ENCODE assay signal across 8 cellular contexts in the genomic region with DNA sequence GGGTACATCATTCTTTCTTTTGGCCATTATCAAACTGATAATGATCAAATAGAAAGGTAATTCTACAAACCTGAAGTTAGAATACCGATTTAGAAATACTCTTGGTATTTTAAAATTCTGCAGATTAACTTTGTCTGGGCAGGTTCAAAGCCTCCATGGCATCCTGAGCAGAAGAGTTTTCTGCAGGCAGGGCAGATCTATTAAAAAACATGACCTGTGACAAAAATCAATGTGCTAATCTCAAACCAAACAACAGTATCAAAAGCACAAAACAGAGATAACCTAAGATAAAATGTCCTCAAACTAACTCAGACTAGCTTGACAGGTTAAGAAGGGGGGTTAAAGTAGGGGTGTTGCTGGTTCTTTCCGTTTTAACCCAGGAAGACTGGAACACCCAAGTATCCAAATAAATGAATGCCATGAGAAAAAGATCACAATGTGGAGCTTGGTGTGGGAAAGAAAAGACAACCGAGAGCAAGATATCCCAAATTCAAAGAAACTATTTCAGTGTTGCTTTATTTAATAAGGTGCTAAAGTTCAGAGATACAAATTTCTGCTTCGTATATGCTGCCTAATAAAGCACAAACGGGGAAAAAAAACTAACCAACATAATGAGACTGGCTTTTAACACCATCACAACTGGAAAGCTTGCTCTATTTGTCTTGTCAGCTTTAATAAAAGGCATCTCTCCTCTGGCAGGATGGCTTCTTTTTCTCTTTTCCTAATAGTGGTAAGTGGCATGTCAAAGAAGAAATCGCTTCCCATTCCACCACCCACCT. TPM values are rescaled to one million over a fixed set of nuclear protein-coding genes. Genes with fewer than 3 reads are reported as not detected.
DNase-seq lines count a peak whose midpoint lies in the region; ATAC-seq, FAIRE-seq and TF ChIP-seq lines count a peak whose summit lies in the region.
"Had no signal": no experiment of that assay in that cellular context is flagged by ENCODE, and none has a peak within 500 bp of the region (broad histone marks: within the 10 kb centered on the region; RNA-seq: fewer than 3 reads in every experiment).

No MANE protein-coding gene starts in this region.

- no peak for TF ChIP-seq POLR2A in GM12878 (IDR thresholded peaks at IDR 0.05; ENCODE audit: low read depth, low read length)

- intact Hi-C loops in GM12878 (cut with micrococcal nuclease; ENCODE audit: unreplicated experiment) = no loop called here

- H3K9ac ChIP-seq in HUES6 (ENCODE audit: low read length) (peak overlapping the region; percentile 81), GM12878 (ENCODE audit: control insufficient read depth, insufficient read depth, low read length) (peak overlapping the region; percentile 10; the same call in 1 of the 2 replicates)

- H4K20me1 ChIP-seq in GM12878 (ENCODE audit: control insufficient read depth, insufficient read depth) = no peaks in the 10 kb centered on the region

- RAD21 ChIA-PET in GM12878 (lab: Charles Lee; ENCODE audit: unreplicated experiment) = interaction anchor here (0.9 to 3.3 kb wide), 8 partner anchors 9 to 405 kb away, joined by 3 to 17 read pairs (median 4); no protein-coding TSS in a partner anchor

- no peak for DNase-seq in GM12878 (ENCODE audit: low read depth, low spot score)
- peak; percentile 40 for DNase-seq in superior temporal gyrus (ENCODE audit: extremely low spot score)
- DNase-seq in hypothalamus (lab: John Stamatoyannopoulos, UW) = no peak
- DNase-seq in HuH-7 (ENCODE audit: low spot score) = no peak
- no peak for DNase-seq in medulla oblongata (ENCODE audit: extremely low spot score)

- peaks cover 19% of the 10 kb centered on the region for H3K27me3 ChIP-seq in HUES6 (ENCODE audit: control insufficient read depth, insufficient read depth, low read length)
- peaks cover 0 to 4% of the 10 kb centered on the region in 2 experiments; a peak in 3 of 4 replicates for H3K27me3 ChIP-seq in GM12878 (replicated peaks in 1 of 2; ENCODE audit: control insufficient read depth in 2 of 2, insufficient read depth in 2 of 2, low read length in 1 of 2)

- TF ChIP-seq EP300 in GM12878 (IDR thresholded peaks at IDR 0.05; ENCODE audit: borderline replicate concordance in 1 of 2, control insufficient read depth in 1 of 2, low read depth in 2 of 2, low read length in 2 of 2) = no peak

- H3K4me1 ChIP-seq in HUES6 (ENCODE audit: control insufficient read depth, insufficient read depth, low read length) (peaks cover 12% of the 10 kb centered on the region), GM12878 (ENCODE audit: control insufficient read depth, insufficient read depth, low read length) (peaks cover 10% of the 10 kb centered on the region)

- SMC1A ChIA-PET in GM12878 (lab: Charles Lee; ENCODE audit: uncharacterized antibody, unreplicated experiment) = interaction anchor here (0.6 to 1.8 kb wide), 5 partner anchors 30 to 425 kb away, joined by 3 to 5 read pairs (median 3); no protein-coding TSS in a partner anchor

- POLR2A ChIA-PET in GM12878 (lab: Charles Lee) = interaction anchor here (0.8 to 1.1 kb wide), 3 partner anchors 57 to 98 kb away, joined by 3 read pairs; no protein-coding TSS in a partner anchor

- H3K79me2 ChIP-seq in GM12878 (ENCODE audit: control insufficient read depth, insufficient read depth, low read length) = peaks cover 68% of the 10 kb centered on the region

- no TSS peak for BruUV-seq in GM12878 (replicated peaks; lab: Mats Ljungman, UMichigan)

- H3K9me3 ChIP-seq in HUES6 (ENCODE audit: control insufficient read depth, insufficient read depth, low read depth, low read length) (no peaks in the 10 kb centered on the region), GM12878 (replicated peaks; ENCODE audit: control insufficient read depth, insufficient read depth, low read length) (no peaks in the 10 kb centered on the region)

- FAIRE-seq in GM12878 (lab: Jason Lieb, UNC) (no peak), islet of Langerhans (lab: Jason Lieb, UNC) (peak; percentile 21)

- TF ChIP-seq CTCF in GM12878 (IDR thresholded peaks at IDR 0.05 in 2 of 3, conservative IDR thresholded peaks at IDR 0.05 in 1 of 3; ENCODE audit: control insufficient read depth in 2 of 3, extremely low read depth in 1 of 3, insufficient read depth in 1 of 3, low read depth in 3 of 3, low read length in 3 of 3) = no peak

- no peak overlapping the region for H2AFZ ChIP-seq in GM12878 (ENCODE audit: control insufficient read depth, low read depth, low read length)

- 19% methylated on average over 6 of the region's 6 CpGs for WGBS in GM12878 (ENCODE audit: insufficient coverage, insufficient replicate concordance, low lambda C conversion rate, missing lambda C conversion rate)

- H3K4me3 ChIP-seq in HUES6 (ENCODE audit: low read depth, low read length) (peak overlapping the region; percentile 91), GM12878 (peak overlapping the region; percentile 75)

- H3K36me3 ChIP-seq in HUES6 (ENCODE audit: control insufficient read depth, insufficient read depth, low read length) (no peaks in the 10 kb centered on the region), GM12878 (ENCODE audit: control insufficient read depth in 2 of 2, insufficient read depth in 2 of 2, low read length in 1 of 2) (no peaks in the 10 kb centered on the region)

- TF ChIP-seq RAD21 in GM12878 (IDR thresholded peaks at IDR 0.05; ENCODE audit: insufficient read depth, low read depth, low read length) = no peak

- H3K4me2 ChIP-seq in GM12878 (ENCODE audit: control insufficient read depth, insufficient read depth) = no peak overlapping the region

- CTCF ChIA-PET in GM12878 (lab: Yijun Ruan, JAX) = interaction anchor here (1.1 to 1.8 kb wide), 2 partner anchors 96 to 98 kb away, joined by 4 to 5 read pairs; no protein-coding TSS in a partner anchor

- no peak for ATAC-seq in GM12878
- ATAC-seq: stimulated activated memory B cell treated with anti-CD40 and anti-IgM and Interleukin-4, amounts not matched to agents 10 μg/mL and 1 μg/mL and 100 μg/mL, for 72 hours had no signal

- in situ Hi-C loops in GM12878 (cut with MboI) = no loop called here

- H3K27ac ChIP-seq in HUES6 (ENCODE audit: low read depth, low read length) = no peak overlapping the region
- no peak overlapping the region for H3K27ac ChIP-seq in GM12878 (ENCODE audit: control insufficient read depth, insufficient read depth)

TF ChIP-seq in GM12878, 131 proteins besides CTCF, POLR2A, EP300 and RAD21 (continues in another document):
- TF ChIP-seq, protein P1, sequence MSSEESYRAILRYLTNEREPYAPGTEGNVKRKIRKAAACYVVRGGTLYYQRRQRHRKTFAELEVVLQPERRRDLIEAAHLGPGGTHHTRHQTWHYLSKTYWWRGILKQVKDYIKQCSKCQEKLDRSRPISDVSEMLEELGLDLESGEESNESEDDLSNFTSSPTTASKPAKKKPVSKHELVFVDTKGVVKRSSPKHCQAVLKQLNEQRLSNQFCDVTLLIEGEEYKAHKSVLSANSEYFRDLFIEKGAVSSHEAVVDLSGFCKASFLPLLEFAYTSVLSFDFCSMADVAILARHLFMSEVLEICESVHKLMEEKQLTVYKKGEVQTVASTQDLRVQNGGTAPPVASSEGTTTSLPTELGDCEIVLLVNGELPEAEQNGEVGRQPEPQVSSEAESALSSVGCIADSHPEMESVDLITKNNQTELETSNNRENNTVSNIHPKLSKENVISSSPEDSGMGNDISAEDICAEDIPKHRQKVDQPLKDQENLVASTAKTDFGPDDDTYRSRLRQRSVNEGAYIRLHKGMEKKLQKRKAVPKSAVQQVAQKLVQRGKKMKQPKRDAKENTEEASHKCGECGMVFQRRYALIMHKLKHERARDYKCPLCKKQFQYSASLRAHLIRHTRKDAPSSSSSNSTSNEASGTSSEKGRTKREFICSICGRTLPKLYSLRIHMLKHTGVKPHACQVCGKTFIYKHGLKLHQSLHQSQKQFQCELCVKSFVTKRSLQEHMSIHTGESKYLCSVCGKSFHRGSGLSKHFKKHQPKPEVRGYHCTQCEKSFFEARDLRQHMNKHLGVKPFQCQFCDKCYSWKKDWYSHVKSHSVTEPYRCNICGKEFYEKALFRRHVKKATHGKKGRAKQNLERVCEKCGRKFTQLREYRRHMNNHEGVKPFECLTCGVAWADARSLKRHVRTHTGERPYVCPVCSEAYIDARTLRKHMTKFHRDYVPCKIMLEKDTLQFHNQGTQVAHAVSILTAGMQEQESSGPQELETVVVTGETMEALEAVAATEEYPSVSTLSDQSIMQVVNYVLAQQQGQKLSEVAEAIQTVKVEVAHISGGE (CRISPR knock-in tag; IDR thresholded peaks at IDR 0.05) = no peak
- TF ChIP-seq ATF2 (IDR thresholded peaks at IDR 0.05; ENCODE audit: low read length) = no peak

RNA-seq across cellular contexts. Expression of gene EFNA5, which starts 2.4 kb away (rescaled TPM):
- total RNA-seq in GM12878 (2013; cell fraction: nucleolus; rRNA removed) = 67.7 and 72.6 TPM in 2 replicates
- total RNA-seq in GM12878 (2014; rRNA removed) (2.6 and 3.7 TPM in 2 replicates), GM12878 (2014; rRNA removed; fragmentation: Illumina TruSeq; extraction: Trizol) (3.7 and 4.0 TPM in 2 replicates), GM12878 (2021) (11.4 and 13.5 TPM in 2 replicates)
- polyA plus RNA-seq in GM12878 (2011; ENCODE audit: low read depth) = 13.2 TPM
- polyA plus RNA-seq in GM12878 (2011; rRNA removed) (0.09 and 0.19 TPM in 2 replicates), GM12878 (2014; fragmentation: Illumina TruSeq; extraction: Trizol) (3.8 and 4.6 TPM in 2 replicates), GM12878 (2014; fragmentation: Nextera tagmentation; extraction: Ambion mirVana) (1 to 10 TPM; 2.1 to 7.6 TPM), GM12878 (2014; rRNA removed) (1.5 and 1.6 TPM in 2 replicates), GM12878 (2016; fragmentation: Nextera tagmentation; extraction: Ambion mirVana) (10 to 100 TPM in 1 of 2 experiments, 1 to 10 TPM in 1; 9.8 to 12.6 TPM)
- polyA plus RNA-seq in GM12878 (2011; cell fraction: cytosol; rRNA removed) = 0.05 and 0.31 TPM in 2 replicates
- 0.27 and 0.67 TPM in 2 replicates for polyA plus RNA-seq in GM12878 (2011; cell fraction: nucleus; rRNA removed)
- 3.3 and 4.4 TPM in 2 replicates for polyA plus RNA-seq in GM12878 (2012)
- 0.29 and 0.88 TPM in 2 replicates for polyA minus RNA-seq in GM12878 (2011; rRNA and poly(A)+ RNA removed)
- 0.21 TPM in 1 of 2 replicates, not detected in the other for polyA minus RNA-seq in GM12878 (2011; cell fraction: cytosol; rRNA and poly(A)+ RNA removed)
- 1.1 and 2.1 TPM in 2 replicates for polyA minus RNA-seq in GM12878 (2011; cell fraction: nucleus; rRNA and poly(A)+ RNA removed)
